In the genomic region with DNA sequence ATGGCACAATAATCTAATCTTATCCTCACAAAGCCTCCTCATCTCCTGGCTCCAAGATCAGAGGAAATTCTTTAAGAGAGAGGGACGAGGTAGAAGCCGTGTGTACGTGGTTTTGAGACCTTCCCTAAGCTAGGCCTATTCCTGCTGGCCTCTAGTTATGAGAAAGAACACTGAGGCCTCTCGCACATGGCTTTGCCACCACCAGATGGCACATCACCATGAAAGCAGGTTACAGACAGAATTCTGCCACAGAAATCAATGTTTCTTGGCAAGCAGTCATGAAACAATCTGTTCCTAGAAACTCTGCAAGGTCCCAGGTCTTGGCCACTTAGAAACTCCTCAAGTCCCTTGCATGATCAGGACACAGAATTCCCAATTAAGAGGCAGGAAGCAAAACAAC, we compare ENCODE assay signal across 8 cellular contexts.
DNase-seq lines count a peak whose midpoint lies in the region; ATAC-seq and TF ChIP-seq lines count a peak whose summit lies in the region.

No MANE protein-coding gene starts in this region.

- POLR2A ChIA-PET in CD8-positive, alpha-beta T cell (lab: Charles Lee), result no interaction called here

- no peaks in the 10 kb centered on the region for H4K20me1 ChIP-seq in neural progenitor cell (ENCODE audit: low read depth)

- H3K4me3 Mint-ChIP-seq in neural progenitor cell, result no peak overlapping the region
- H3K4me3 Mint-ChIP-seq in CD8-positive, alpha-beta T cell, result no peak overlapping the region

- no peaks in the 10 kb centered on the region for H3K27me3 Mint-ChIP-seq in neural progenitor cell (ENCODE audit: insufficient read depth, low read depth)
- no peaks in the 10 kb centered on the region for H3K27me3 Mint-ChIP-seq in CD8-positive, alpha-beta T cell (ENCODE audit: low read depth)

- TF ChIP-seq CTCF in choroid plexus epithelial cell (conservative IDR thresholded peaks at IDR 0.05; ENCODE audit: low read depth, low read length) (peak; percentile 78), neural progenitor cell (IDR thresholded peaks at IDR 0.05) (peak; percentile 64)
- no peak for TF ChIP-seq CTCF in CD8-positive, alpha-beta T cell (IDR thresholded peaks at IDR 0.05)

- peak; percentile 60 for DNase-seq in ELR (ENCODE audit: low read depth)
- peak; percentile 47 to 66 for DNase-seq in NCI-H2081 (lab: John Stamatoyannopoulos, UW)
- peak; percentile 68 for DNase-seq in choroid plexus epithelial cell (ENCODE audit: low read depth)
- DNase-seq in neural progenitor cell (ENCODE audit: low spot score), result peak; percentile 49
- no peak for DNase-seq in T-helper 2 cell
- no peak for DNase-seq in CD8-positive, alpha-beta T cell

- no peak overlapping the region for H3K4me2 ChIP-seq in neural progenitor cell

- intact Hi-C loops in CD8-positive, alpha-beta T cell (cut with DNase I, micrococcal nuclease), result no loop called here

- H3K9me3 ChIP-seq in neural progenitor cell (ENCODE audit: low read depth), result no peaks in the 10 kb centered on the region
- H3K9me3 ChIP-seq in CD8-positive, alpha-beta T cell (ENCODE audit: low read length), result no peaks in the 10 kb centered on the region

- H3K9ac ChIP-seq in neural progenitor cell, result no peak overlapping the region

- peaks cover 4% of the 10 kb centered on the region for H3K9me3 Mint-ChIP-seq in neural progenitor cell
- H3K9me3 Mint-ChIP-seq in CD8-positive, alpha-beta T cell, result peaks cover 3% of the 10 kb centered on the region

- H3K36me3 Mint-ChIP-seq in neural progenitor cell, result no peaks in the 10 kb centered on the region
- no peaks in the 10 kb centered on the region for H3K36me3 Mint-ChIP-seq in CD8-positive, alpha-beta T cell

- CTCF ChIA-PET in CD8-positive, alpha-beta T cell (lab: Charles Lee), result no interaction called here

- H3K36me3 ChIP-seq in neural progenitor cell, result no peaks in the 10 kb centered on the region
- no peaks in the 10 kb centered on the region for H3K36me3 ChIP-seq in CD8-positive, alpha-beta T cell (ENCODE audit: insufficient read depth, low read length)

- H2AFZ ChIP-seq in neural progenitor cell (replicated peaks), result no peak overlapping the region

- ATAC-seq in GM19455 (IDR thresholded peaks at IDR 0.05; ENCODE audit: unreplicated experiment) (no peak), HG02678 (IDR thresholded peaks at IDR 0.05; ENCODE audit: unreplicated experiment) (no peak)
- no peak for ATAC-seq in CD8-positive, alpha-beta T cell

- H3K4me1 ChIP-seq in neural progenitor cell, result no peaks in the 10 kb centered on the region
- no peaks in the 10 kb centered on the region for H3K4me1 ChIP-seq in CD8-positive, alpha-beta T cell (ENCODE audit: insufficient read depth, low read length)

- H3K4me3 ChIP-seq in choroid plexus epithelial cell (ENCODE audit: low read depth, low read length) (no peak overlapping the region), neural progenitor cell (no peak overlapping the region)
- no peak overlapping the region for H3K4me3 ChIP-seq in CD8-positive, alpha-beta T cell (ENCODE audit: low read depth, low read length)

- H3K27me3 ChIP-seq in neural progenitor cell, result no peaks in the 10 kb centered on the region
- no peaks in the 10 kb centered on the region for H3K27me3 ChIP-seq in CD8-positive, alpha-beta T cell (ENCODE audit: insufficient read depth, low read length)

- H3F3A ChIP-seq in neural progenitor cell (ENCODE audit: low read depth), result no peaks in the 10 kb centered on the region

- H3K27ac Mint-ChIP-seq in neural progenitor cell, result no peak overlapping the region
- H3K27ac Mint-ChIP-seq in CD8-positive, alpha-beta T cell, result no peak overlapping the region

- no peak overlapping the region for H3K27ac ChIP-seq in neural progenitor cell
- H3K27ac ChIP-seq in CD8-positive, alpha-beta T cell (ENCODE audit: low read depth, low read length), result no peak overlapping the region

- peaks cover 18% of the 10 kb centered on the region for H3K4me1 Mint-ChIP-seq in neural progenitor cell
- H3K4me1 Mint-ChIP-seq in CD8-positive, alpha-beta T cell (ENCODE audit: low read depth), result no peaks in the 10 kb centered on the region

- H3K79me2 ChIP-seq in neural progenitor cell (ENCODE audit: low read depth), result no peaks in the 10 kb centered on the region

Comparison
In these comparisons a context has a peak if more than half of its experiments do, and no peak if none do; other contexts are left out.
1. DNase-seq: peak in ELR (single experiment), NCI-H2081 (2 of 2), choroid plexus epithelial cell (single experiment) and neural progenitor cell (single experiment); none in T-helper 2 cell (0 of 5) and CD8-positive, alpha-beta T cell (0 of 7).